ENCODE assay signal across 6 cellular contexts in the genomic region with DNA sequence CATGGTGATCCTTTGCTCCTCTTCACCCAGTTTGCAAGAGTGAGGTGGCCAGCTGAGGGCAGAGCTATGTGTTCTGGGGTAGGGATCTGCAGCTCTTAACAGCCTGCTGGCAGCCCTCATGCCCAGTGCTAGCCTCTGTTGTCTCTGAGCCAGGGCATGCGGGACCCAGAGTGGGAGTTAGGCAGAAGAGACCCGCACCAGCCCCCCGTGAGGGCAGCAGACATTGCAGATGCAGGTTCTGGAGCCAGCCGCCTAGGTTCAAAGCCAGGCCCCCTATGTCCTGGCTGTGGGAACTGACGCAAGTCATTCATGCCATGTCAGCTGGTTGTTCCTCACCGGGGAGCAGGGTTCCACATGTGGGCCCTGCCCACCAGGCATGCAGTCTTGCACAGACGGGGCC.
"Had no signal": no experiment of that assay in that cellular context is flagged by ENCODE, and none has a peak within 500 bp of the region (broad histone marks: within the 10 kb centered on the region; RNA-seq: fewer than 3 reads in every experiment).

No MANE protein-coding gene starts in this region.

- H3K4me3 ChIP-seq: GM23338, HAP-1 had no signal

- ATAC-seq: GM23338, HepG2 had no signal

- H3K4me1 ChIP-seq: HAP-1 had no signal

- DNase-seq: HFFc6, KG1 had no signal

- H3K36me3 ChIP-seq: HAP-1 had no signal

- H3K9me3 ChIP-seq: HAP-1 had no signal

- H2AFZ ChIP-seq: GM23338 had no signal

- H3K27ac ChIP-seq: HL-60 had no signal

- H3K4me2 ChIP-seq: GM23338 had no signal
